In genomic region chr7:3095046-3095445, GRCh38 we compare ENCODE assay signal across 9 cellular contexts. TPM values are rescaled to one million over a fixed set of nuclear protein-coding genes. Genes with fewer than 3 reads are reported as not detected.
DNase-seq lines count a peak whose midpoint lies in the region; ATAC-seq and TF ChIP-seq lines count a peak whose summit lies in the region.
"Had no signal": no experiment of that assay in that cellular context is flagged by ENCODE, and none has a peak within 500 bp of the region (broad histone marks: within the 10 kb centered on the region; RNA-seq: fewer than 3 reads in every experiment).

No MANE protein-coding gene starts in this region.

- 0 out of 2 replicates have a peak overlapping the region, but pooled peaks have one; percentile 34 for H3K27ac Mint-ChIP-seq in WTC11

- H3K27me3 Mint-ChIP-seq in WTC11 (ENCODE audit: low read depth): peaks cover 3% of the 10 kb centered on the region

- no peaks in the 10 kb centered on the region for H4K20me1 ChIP-seq in DND-41 (ENCODE audit: insufficient read depth, low read length)
- H4K20me1 ChIP-seq in osteoblast (ENCODE audit: insufficient read depth, low read length): no peaks in the 10 kb centered on the region

- H3K9ac ChIP-seq in DND-41 (ENCODE audit: low read depth, low read length): no peak overlapping the region

- H3K9me3 Mint-ChIP-seq in WTC11: peaks cover 15% of the 10 kb centered on the region

- H3K4me3 Mint-ChIP-seq in WTC11: no peak overlapping the region

- CTCF ChIA-PET in WTC11 (lab: Charles Lee): no interaction called here

- H3K36me3 Mint-ChIP-seq in WTC11: no peaks in the 10 kb centered on the region

- H3K27ac ChIP-seq in DND-41 (ENCODE audit: low read length): no peak overlapping the region
- H3K27ac ChIP-seq in left ventricle myocardium inferior (replicated peaks): peak overlapping the region; percentile 23
- peak overlapping the region; percentile 75 for H3K27ac ChIP-seq in upper lobe of right lung
- H3K27ac ChIP-seq in osteoblast (ENCODE audit: low read depth, low read length): no peak overlapping the region

- DNase-seq in DND-41 (peak; percentile 34), WTC11 (ENCODE audit: low spot score) (no peak), left ventricle myocardium inferior (no peak), upper lobe of right lung (no peak), osteoblast (ENCODE audit: insufficient read length, low spot score, missing footprints) (no peak), NCI-H510A (lab: John Stamatoyannopoulos, UW) (no peak)

- no peaks in the 10 kb centered on the region for H3K79me2 ChIP-seq in DND-41 (ENCODE audit: insufficient read depth, low read length)
- no peaks in the 10 kb centered on the region for H3K79me2 ChIP-seq in osteoblast (ENCODE audit: insufficient read depth, low read length)

- H3K4me3 ChIP-seq in DND-41 (ENCODE audit: low read depth in 1 of 2, low read length in 2 of 2) (no peak overlapping the region), left ventricle myocardium inferior (no peak overlapping the region), upper lobe of right lung (no peak overlapping the region), osteoblast (ENCODE audit: insufficient read depth, low read length) (no peak overlapping the region)

- POLR2A ChIA-PET in WTC11 (lab: Charles Lee): no interaction called here

- H3K4me2 ChIP-seq in DND-41 (ENCODE audit: insufficient read depth, low read length) (no peak overlapping the region), osteoblast (ENCODE audit: insufficient read depth, low read length) (no peak overlapping the region)

- H3K36me3 ChIP-seq in DND-41 (ENCODE audit: insufficient read depth, low read length): no peaks in the 10 kb centered on the region
- no peaks in the 10 kb centered on the region for H3K36me3 ChIP-seq in left ventricle myocardium inferior
- H3K36me3 ChIP-seq in upper lobe of right lung: no peaks in the 10 kb centered on the region
- no peaks in the 10 kb centered on the region for H3K36me3 ChIP-seq in osteoblast (ENCODE audit: insufficient read depth, low read length)
- H3K36me3 ChIP-seq: heart left ventricle had no signal

- H3K27me3 ChIP-seq in DND-41 (ENCODE audit: insufficient read depth, low read length, poor library complexity) (no peaks in the 10 kb centered on the region), left ventricle myocardium inferior (ENCODE audit: low read depth) (peaks cover 24% of the 10 kb centered on the region), upper lobe of right lung (no peaks in the 10 kb centered on the region), osteoblast (ENCODE audit: insufficient read depth, low read length) (no peaks in the 10 kb centered on the region)

- H3K4me1 Mint-ChIP-seq in WTC11: peaks cover 7% of the 10 kb centered on the region

- TF ChIP-seq CTCF in DND-41 (IDR thresholded peaks at IDR 0.05; ENCODE audit: borderline replicate concordance, extremely low read depth, low read length, poor library complexity, severe bottlenecking): no peak
- no peak for TF ChIP-seq CTCF in WTC11 (IDR thresholded peaks at IDR 0.05)
- TF ChIP-seq CTCF in left ventricle myocardium inferior (IDR thresholded peaks at IDR 0.05; ENCODE audit: borderline replicate concordance): no peak
- no peak for TF ChIP-seq CTCF in upper lobe of right lung (IDR thresholded peaks at IDR 0.05)
- no peak for TF ChIP-seq CTCF in osteoblast (IDR thresholded peaks at IDR 0.05; ENCODE audit: extremely low read depth, low read depth, low read length)

- H3K9me3 ChIP-seq in DND-41 (ENCODE audit: insufficient read depth, low read length, severe bottlenecking) (no peaks in the 10 kb centered on the region), left ventricle myocardium inferior (replicated peaks) (no peaks in the 10 kb centered on the region), upper lobe of right lung (no peaks in the 10 kb centered on the region), osteoblast (ENCODE audit: low read depth, low read length) (no peaks in the 10 kb centered on the region)

- intact Hi-C loops in left ventricle myocardium inferior (cut with micrococcal nuclease): no loop called here
- intact Hi-C loops in upper lobe of right lung (cut with DNase I): no loop called here

- H3K4me1 ChIP-seq in DND-41 (ENCODE audit: insufficient read depth, low read length) (peaks cover 8% of the 10 kb centered on the region), left ventricle myocardium inferior (no peaks in the 10 kb centered on the region), upper lobe of right lung (no peaks in the 10 kb centered on the region), osteoblast (ENCODE audit: insufficient read depth, low read length) (no peaks in the 10 kb centered on the region)

- 0 out of 2 replicates have a peak overlapping the region, but pooled peaks have one; percentile 26 for H2AFZ ChIP-seq in DND-41 (ENCODE audit: low read depth, low read length)
- no peak overlapping the region for H2AFZ ChIP-seq in osteoblast (ENCODE audit: low read length)

- ATAC-seq in DND-41 (ENCODE audit: insufficient read depth, low read depth): peak; percentile 73; the same call in 2 of the 3 replicates
- ATAC-seq in HG02884 (IDR thresholded peaks at IDR 0.05; ENCODE audit: unreplicated experiment): peak; percentile 64
- no peak for ATAC-seq in WTC11
- ATAC-seq in upper lobe of right lung: peak; percentile 87
- ATAC-seq in GM21367 (IDR thresholded peaks at IDR 0.05; ENCODE audit: unreplicated experiment): no peak

TF ChIP-seq in WTC11, 78 proteins besides CTCF, POLR2A, EP300 and RAD21 (continues in another document):
- TF ChIP-seq JAZF1 (CRISPR knock-in tag; IDR thresholded peaks at IDR 0.05) (no peak), ZNF425 (CRISPR knock-in tag; conservative IDR thresholded peaks at IDR 0.05) (no peak), HMGA2 (CRISPR knock-in tag; IDR thresholded peaks at IDR 0.05) (no peak), MLX (CRISPR knock-in tag; IDR thresholded peaks at IDR 0.05) (no peak), E2F1 (CRISPR knock-in tag; IDR thresholded peaks at IDR 0.05) (no peak), ZNF138 (CRISPR knock-in tag; conservative IDR thresholded peaks at IDR 0.05) (no peak), ZBTB21 (CRISPR knock-in tag; IDR thresholded peaks at IDR 0.05; ENCODE audit: borderline replicate concordance) (no peak), ZBTB43 (CRISPR knock-in tag; IDR thresholded peaks at IDR 0.05) (no peak), ATF1 (CRISPR knock-in tag; IDR thresholded peaks at IDR 0.05) (no peak), IRF1 (CRISPR knock-in tag; IDR thresholded peaks at IDR 0.05) (no peak), TEAD1 (CRISPR knock-in tag; IDR thresholded peaks at IDR 0.05) (no peak), GTF2I (CRISPR knock-in tag; conservative IDR thresholded peaks at IDR 0.05) (no peak)

RNA-seq across cellular contexts. Expression of gene CARD11, which starts 51.4 kb away (rescaled TPM):
- total RNA-seq in WTC11 (2021) (34.6 to 40.8 TPM (median 35.5 TPM) in 3 replicates), left ventricle myocardium inferior (0.16 TPM), upper lobe of right lung (5.8 TPM), osteoblast (under 0.01 TPM in 1 of 2 replicates, not detected in the other)

Comparison
In these comparisons a context has a peak if more than half of its experiments do, and no peak if none do; other contexts are left out.
1. ATAC-seq: peak in DND-41 (single experiment), HG02884 (single experiment) and upper lobe of right lung (single experiment); none in WTC11 (single experiment) and GM21367 (single experiment).
2. H3K27ac ChIP-seq: peak in left ventricle myocardium inferior (single experiment) and upper lobe of right lung (single experiment); none in DND-41 (single experiment) and osteoblast (single experiment).